Comparison of ENCODE assay signal across 34 cellular contexts in the genomic region with DNA sequence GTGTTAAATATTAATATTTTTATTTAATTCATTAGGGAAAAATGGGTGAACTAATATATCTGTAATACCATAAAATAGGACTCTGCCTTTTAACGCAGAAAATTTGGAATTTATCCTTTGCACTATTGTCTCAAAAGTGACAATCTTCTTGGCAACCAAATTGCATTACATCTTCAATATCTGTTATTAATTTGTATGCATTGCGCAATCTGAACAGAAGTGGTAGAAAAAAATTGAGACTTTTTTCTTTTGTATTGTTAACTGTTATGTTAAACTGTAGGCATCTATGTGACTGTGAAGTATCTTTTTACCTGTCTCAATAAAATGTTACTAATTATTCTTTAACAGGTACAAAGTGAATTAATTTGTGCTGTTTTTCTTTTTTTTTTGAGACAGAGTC. TPM values are rescaled to one million over a fixed set of nuclear protein-coding genes. Genes with fewer than 3 reads are reported as not detected.
"Had no signal": no experiment of that assay in that cellular context is flagged by ENCODE, and none has a peak within 500 bp of the region (broad histone marks: within the 10 kb centered on the region; RNA-seq: fewer than 3 reads in every experiment).

No MANE protein-coding gene starts in this region.

- H3K4me3 ChIP-seq: ascending aorta, breast epithelium, cardiac muscle cell, colonic mucosa, gastroesophageal sphincter, heart right ventricle, hepatocyte had no signal

- H3K27me3 Mint-ChIP-seq: brain had no signal

- H3K36me3 ChIP-seq: ascending aorta, breast epithelium, cardiac muscle cell, colonic mucosa, gastroesophageal sphincter, heart right ventricle had no signal

- H3K9me3 Mint-ChIP-seq: activated CD4-positive, alpha-beta memory T cell treated with anti-CD3 and anti-CD28 coated beads, Interleukin-2, amount 10 ng/mL, durations not matched to agents 7 days and 5 days; activated CD4-positive, alpha-beta T cell treated with anti-CD3 and anti-CD28 coated beads, Interleukin-2, amount 10 ng/mL, durations not matched to agents 7 days and 5 days; activated naive CD4-positive, alpha-beta T cell treated with anti-CD3 and anti-CD28 coated beads, Interleukin-2, amount 10 ng/mL, durations not matched to agents 7 days and 5 days; activated naive CD4-positive, alpha-beta T cell treated with anti-CD3 and anti-CD28 coated beads, Interleukin-2, amount 50 U/mL, for 72 hours; activated naive CD8-positive, alpha-beta T cell treated with anti-CD3 and anti-CD28 coated beads, Interleukin-2, amount 10 ng/mL, durations not matched to agents 7 days and 5 days; activated T-cell treated with anti-CD3 and anti-CD28 coated beads, Interleukin-2, amount 50 U/mL, for 24 hours; activated T-cell treated with anti-CD3 and anti-CD28 coated beads, Interleukin-2, amount 50 U/mL, for 72 hours; brain; T-helper 2 cell treated with Interferon-gamma antibody and Interleukin-4, amounts not matched to agents 5 μg/mL and 100 μg/mL, for 36 hours; WTC11 had no signal

- H3K79me2 ChIP-seq: hepatocyte had no signal

- H3K4me2 ChIP-seq: hepatocyte had no signal

- H3K4me1 Mint-ChIP-seq: activated CD4-positive, alpha-beta memory T cell treated with anti-CD3 and anti-CD28 coated beads, Interleukin-2, amount 10 ng/mL, durations not matched to agents 7 days and 5 days; activated CD4-positive, alpha-beta T cell treated with anti-CD3 and anti-CD28 coated beads, Interleukin-2, amount 10 ng/mL, durations not matched to agents 7 days and 5 days; activated naive CD4-positive, alpha-beta T cell treated with anti-CD3 and anti-CD28 coated beads, Interleukin-2, amount 10 ng/mL, durations not matched to agents 7 days and 5 days; activated naive CD8-positive, alpha-beta T cell treated with anti-CD3 and anti-CD28 coated beads, Interleukin-2, amount 10 ng/mL, durations not matched to agents 7 days and 5 days; WTC11 had no signal

- FAIRE-seq: endometrium, endothelial cell of umbilical vein had no signal

- H2AFZ ChIP-seq: hepatocyte had no signal

- H3K4me3 Mint-ChIP-seq: activated CD4-positive, alpha-beta memory T cell treated with anti-CD3 and anti-CD28 coated beads, Interleukin-2, amount 10 ng/mL, durations not matched to agents 7 days and 5 days; activated CD4-positive, alpha-beta T cell treated with anti-CD3 and anti-CD28 coated beads, Interleukin-2, amount 10 ng/mL, durations not matched to agents 7 days and 5 days; activated naive CD4-positive, alpha-beta T cell treated with anti-CD3 and anti-CD28 coated beads, Interleukin-2, amount 10 ng/mL, durations not matched to agents 7 days and 5 days; activated naive CD8-positive, alpha-beta T cell treated with anti-CD3 and anti-CD28 coated beads, Interleukin-2, amount 10 ng/mL, durations not matched to agents 7 days and 5 days; activated T-cell treated with anti-CD3 and anti-CD28 coated beads, Interleukin-2, amount 50 U/mL, for 24 hours; activated T-cell treated with anti-CD3 and anti-CD28 coated beads, Interleukin-2, amount 50 U/mL, for 72 hours; brain; T-helper 17 cell; T-helper 2 cell treated with Interferon-gamma antibody and Interleukin-4, amounts not matched to agents 5 μg/mL and 100 μg/mL, for 36 hours; WTC11 had no signal

- H3K4me1 ChIP-seq: ascending aorta, breast epithelium, colonic mucosa, gastroesophageal sphincter had no signal

- H3K27ac ChIP-seq: ascending aorta, breast epithelium, cardiac muscle cell, colonic mucosa, epithelial cell of prostate, gastroesophageal sphincter, heart right ventricle, hepatocyte had no signal

- DNase-seq: activated CD4-positive, alpha-beta memory T cell treated with anti-CD3 and anti-CD28 coated beads, Interleukin-2, amount 10 ng/mL, durations not matched to agents 7 days and 5 days; activated CD4-positive, alpha-beta T cell treated with anti-CD3 and anti-CD28 coated beads for 1 hour; activated CD4-positive, alpha-beta T cell treated with anti-CD3 and anti-CD28 coated beads for 4 hours; activated CD4-positive, alpha-beta T cell treated with anti-CD3 and anti-CD28 coated beads, Interleukin-2, amount 10 ng/mL, durations not matched to agents 7 days and 5 days; activated CD4-positive, alpha-beta T cell treated with anti-CD3 and anti-CD28 coated beads, Interleukin-2, amount 50 U/mL, for 4 hours; activated CD8-positive, alpha-beta memory T cell treated with anti-CD3 and anti-CD28 coated beads, Interleukin-2, amount 50 U/mL, for 48 hours; activated gamma-delta T cell; activated naive CD4-positive, alpha-beta T cell; activated naive CD4-positive, alpha-beta T cell treated with anti-CD3 and anti-CD28 coated beads, Interleukin-2, amount 10 ng/mL, durations not matched to agents 7 days and 5 days; activated naive CD8-positive, alpha-beta T cell treated with anti-CD3 and anti-CD28 coated beads, Interleukin-2, amount 10 ng/mL, durations not matched to agents 7 days and 5 days; activated T-cell treated with anti-CD3 and anti-CD28 coated beads for 4 hours; activated T-cell treated with anti-CD3 and anti-CD28 coated beads, Interleukin-2, amount 50 U/mL, for 24 hours; activated T-cell treated with anti-CD3 and anti-CD28 coated beads, Interleukin-2, amount 50 U/mL, for 72 hours; central memory CD4-positive, alpha-beta T cell; cerebellar nuclear complex; colonic mucosa; effector CD8-positive, alpha-beta T cell; foreskin melanocyte; heart right ventricle; T-helper 17 cell; T1000 had no signal

- H3K27me3 ChIP-seq: ascending aorta, breast epithelium, cardiac muscle cell, colonic mucosa, gastroesophageal sphincter, heart right ventricle, hepatocyte had no signal

- ATAC-seq: activated naive CD4-positive, alpha-beta T cell treated with anti-CD3 and anti-CD28 coated beads, Interleukin-2, amount 50 U/mL, for 72 hours; activated T-cell treated with anti-CD3 and anti-CD28 coated beads, Interleukin-2, amount 50 U/mL, for 72 hours; gastroesophageal sphincter; heart right ventricle; T-helper 17 cell; WTC11 had no signal

- H3K9me3 ChIP-seq: ascending aorta, breast epithelium, colonic mucosa, gastroesophageal sphincter, heart right ventricle had no signal

- H3K36me3 Mint-ChIP-seq: activated naive CD4-positive, alpha-beta T cell treated with anti-CD3 and anti-CD28 coated beads, Interleukin-2, amount 10 ng/mL, durations not matched to agents 7 days and 5 days; activated naive CD4-positive, alpha-beta T cell treated with anti-CD3 and anti-CD28 coated beads, Interleukin-2, amount 50 U/mL, for 72 hours; activated naive CD8-positive, alpha-beta T cell treated with anti-CD3 and anti-CD28 coated beads, Interleukin-2, amount 10 ng/mL, durations not matched to agents 7 days and 5 days; brain; WTC11 had no signal

- H3K27ac Mint-ChIP-seq: activated CD4-positive, alpha-beta memory T cell treated with anti-CD3 and anti-CD28 coated beads, Interleukin-2, amount 10 ng/mL, durations not matched to agents 7 days and 5 days; activated CD4-positive, alpha-beta T cell treated with anti-CD3 and anti-CD28 coated beads, Interleukin-2, amount 10 ng/mL, durations not matched to agents 7 days and 5 days; activated naive CD4-positive, alpha-beta T cell treated with anti-CD3 and anti-CD28 coated beads, Interleukin-2, amount 10 ng/mL, durations not matched to agents 7 days and 5 days; activated naive CD4-positive, alpha-beta T cell treated with anti-CD3 and anti-CD28 coated beads, Interleukin-2, amount 50 U/mL, for 72 hours; activated naive CD8-positive, alpha-beta T cell treated with anti-CD3 and anti-CD28 coated beads, Interleukin-2, amount 10 ng/mL, durations not matched to agents 7 days and 5 days; activated T-cell treated with anti-CD3 and anti-CD28 coated beads, Interleukin-2, amount 50 U/mL, for 24 hours; activated T-cell treated with anti-CD3 and anti-CD28 coated beads, Interleukin-2, amount 50 U/mL, for 72 hours; T-helper 17 cell; T-helper 2 cell treated with Interferon-gamma antibody and Interleukin-4, amounts not matched to agents 5 μg/mL and 100 μg/mL, for 36 hours; WTC11 had no signal

RNA-seq across cellular contexts. Expression of gene PPM1E, which starts 55.6 kb away (rescaled TPM):
- total RNA-seq: activated CD4-positive, alpha-beta T cell treated with anti-CD3 and anti-CD28 coated beads, Interleukin-2, amount 10 ng/mL, durations not matched to agents 7 days and 5 days; activated naive CD8-positive, alpha-beta T cell treated with anti-CD3 and anti-CD28 coated beads, Interleukin-2, amount 10 ng/mL, durations not matched to agents 7 days and 5 days; endothelial cell of umbilical vein; glomerular endothelial cell; T-helper 17 cell had no signal
- polyA plus RNA-seq: cardiac muscle cell had no signal
